Comparison of ENCODE assay signal across 1 cellular context in the genomic region with DNA sequence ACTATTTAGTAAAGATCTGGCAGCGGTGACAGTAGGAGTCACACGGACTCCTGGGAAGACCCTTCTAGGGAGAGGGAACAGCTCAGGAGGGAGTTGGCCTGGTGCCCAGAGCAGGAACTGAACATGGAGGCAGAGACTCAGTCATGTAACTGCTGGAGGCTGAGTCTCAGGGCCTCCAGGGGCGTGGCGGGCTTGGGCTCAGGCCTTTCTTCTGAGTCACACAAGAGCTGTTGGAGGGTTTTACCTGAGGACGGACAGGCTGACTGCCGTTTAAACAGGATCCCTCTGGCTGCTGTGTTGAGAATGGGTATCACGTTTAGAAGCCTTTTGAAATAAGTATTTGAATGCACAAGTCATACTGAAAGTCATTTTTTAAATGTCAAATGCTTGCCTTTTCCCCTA.
TF ChIP-seq lines count a peak whose summit lies in the region.

No MANE protein-coding gene starts in this region.

TF ChIP-seq in HepG2, 621 proteins besides CTCF, POLR2A, EP300 and RAD21:
- TF ChIP-seq, protein P1, sequence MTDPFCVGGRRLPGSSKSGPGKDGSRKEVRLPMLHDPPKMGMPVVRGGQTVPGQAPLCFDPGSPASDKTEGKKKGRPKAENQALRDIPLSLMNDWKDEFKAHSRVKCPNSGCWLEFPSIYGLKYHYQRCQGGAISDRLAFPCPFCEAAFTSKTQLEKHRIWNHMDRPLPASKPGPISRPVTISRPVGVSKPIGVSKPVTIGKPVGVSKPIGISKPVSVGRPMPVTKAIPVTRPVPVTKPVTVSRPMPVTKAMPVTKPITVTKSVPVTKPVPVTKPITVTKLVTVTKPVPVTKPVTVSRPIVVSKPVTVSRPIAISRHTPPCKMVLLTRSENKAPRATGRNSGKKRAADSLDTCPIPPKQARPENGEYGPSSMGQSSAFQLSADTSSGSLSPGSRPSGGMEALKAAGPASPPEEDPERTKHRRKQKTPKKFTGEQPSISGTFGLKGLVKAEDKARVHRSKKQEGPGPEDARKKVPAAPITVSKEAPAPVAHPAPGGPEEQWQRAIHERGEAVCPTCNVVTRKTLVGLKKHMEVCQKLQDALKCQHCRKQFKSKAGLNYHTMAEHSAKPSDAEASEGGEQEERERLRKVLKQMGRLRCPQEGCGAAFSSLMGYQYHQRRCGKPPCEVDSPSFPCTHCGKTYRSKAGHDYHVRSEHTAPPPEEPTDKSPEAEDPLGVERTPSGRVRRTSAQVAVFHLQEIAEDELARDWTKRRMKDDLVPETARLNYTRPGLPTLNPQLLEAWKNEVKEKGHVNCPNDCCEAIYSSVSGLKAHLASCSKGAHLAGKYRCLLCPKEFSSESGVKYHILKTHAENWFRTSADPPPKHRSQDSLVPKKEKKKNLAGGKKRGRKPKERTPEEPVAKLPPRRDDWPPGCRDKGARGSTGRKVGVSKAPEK (CRISPR knock-in tag; IDR thresholded peaks at IDR 0.05; ENCODE audit: borderline replicate concordance), result no peak
- TF ChIP-seq, protein P2, sequence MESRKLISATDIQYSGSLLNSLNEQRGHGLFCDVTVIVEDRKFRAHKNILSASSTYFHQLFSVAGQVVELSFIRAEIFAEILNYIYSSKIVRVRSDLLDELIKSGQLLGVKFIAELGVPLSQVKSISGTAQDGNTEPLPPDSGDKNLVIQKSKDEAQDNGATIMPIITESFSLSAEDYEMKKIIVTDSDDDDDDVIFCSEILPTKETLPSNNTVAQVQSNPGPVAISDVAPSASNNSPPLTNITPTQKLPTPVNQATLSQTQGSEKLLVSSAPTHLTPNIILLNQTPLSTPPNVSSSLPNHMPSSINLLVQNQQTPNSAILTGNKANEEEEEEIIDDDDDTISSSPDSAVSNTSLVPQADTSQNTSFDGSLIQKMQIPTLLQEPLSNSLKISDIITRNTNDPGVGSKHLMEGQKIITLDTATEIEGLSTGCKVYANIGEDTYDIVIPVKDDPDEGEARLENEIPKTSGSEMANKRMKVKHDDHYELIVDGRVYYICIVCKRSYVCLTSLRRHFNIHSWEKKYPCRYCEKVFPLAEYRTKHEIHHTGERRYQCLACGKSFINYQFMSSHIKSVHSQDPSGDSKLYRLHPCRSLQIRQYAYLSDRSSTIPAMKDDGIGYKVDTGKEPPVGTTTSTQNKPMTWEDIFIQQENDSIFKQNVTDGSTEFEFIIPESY (CRISPR knock-in tag; IDR thresholded peaks at IDR 0.05), result peak; percentile 11; the same call in 1 of the 2 replicates
- peak; percentile 54 for TF ChIP-seq FOSL2 (CRISPR knock-in tag; IDR thresholded peaks at IDR 0.05)
